Comparison of ENCODE assay signal across 9 cellular contexts in the genomic region with DNA sequence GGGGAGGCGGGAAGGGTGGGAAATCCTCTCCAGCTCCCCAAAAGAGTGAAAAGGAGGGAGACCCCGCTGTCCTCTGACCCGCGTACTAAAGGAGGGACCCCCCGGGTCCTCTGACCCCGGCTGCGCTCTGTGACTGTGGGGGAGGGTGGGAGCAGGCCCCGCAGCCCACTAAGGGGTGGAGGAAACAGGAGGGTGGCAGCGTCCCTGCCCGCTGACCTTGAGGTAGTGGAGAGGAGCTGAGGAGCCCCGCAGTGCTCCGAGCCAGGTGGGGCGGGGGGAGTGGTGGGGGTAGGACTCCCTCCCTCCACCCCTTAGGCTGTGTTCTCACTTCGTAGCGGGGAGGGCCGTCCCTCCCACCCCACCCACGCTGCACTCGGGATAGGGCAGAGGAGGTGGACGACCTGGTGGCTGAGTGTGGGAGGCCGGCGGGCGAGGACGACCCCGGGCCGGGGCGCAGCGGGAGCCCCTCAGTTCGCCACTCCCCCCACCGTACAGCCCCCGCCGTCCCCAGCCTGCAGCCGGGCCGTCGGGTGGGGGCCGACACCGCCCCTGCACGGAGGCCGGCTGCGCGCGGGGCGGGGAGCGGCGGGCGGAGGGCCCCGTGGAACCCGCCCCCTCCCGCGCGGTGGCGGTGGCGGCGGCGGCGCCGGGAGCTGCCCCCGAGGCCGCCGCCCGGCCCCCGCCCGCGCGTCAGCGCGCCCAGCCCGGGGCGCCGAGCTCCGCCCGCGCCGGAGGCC. TPM values are rescaled to one million over a fixed set of nuclear protein-coding genes. Genes with fewer than 3 reads are reported as not detected.
DNase-seq lines count a peak whose midpoint lies in the region; ATAC-seq and TF ChIP-seq lines count a peak whose summit lies in the region.
"Had no signal": no experiment of that assay in that cellular context is flagged by ENCODE, and none has a peak within 500 bp of the region (broad histone marks: within the 10 kb centered on the region; RNA-seq: fewer than 3 reads in every experiment).

A gene (plus strand): TSS at position 707 of the 737 bp plus-strand sequence. CDS start 159 bp downstream, outside the sequence.

- H3K4me1 ChIP-seq in GM23248 (ENCODE audit: insufficient read depth) (no peaks in the 10 kb centered on the region), ascending aorta (peaks cover 3% of the 10 kb centered on the region in 2 donors)

- H4K20me1 ChIP-seq in GM23248 (ENCODE audit: insufficient read depth): no peaks in the 10 kb centered on the region

- H3K4me2 ChIP-seq in GM23248 (ENCODE audit: unreplicated experiment): peak within 1 kb of the TSS; percentile 66

- no peak within 1 kb of the TSS for H2AFZ ChIP-seq in GM23248

- no peaks in the 10 kb centered on the region for H3K9me2 ChIP-seq in GM23248 (ENCODE audit: insufficient read depth)

- H3K27ac ChIP-seq in GM23248 (no peak within 1 kb of the TSS), ascending aorta (peak within 1 kb of the TSS; percentile 80 to 84)

- in situ Hi-C loops in GM23248 (cut with MboI): loop anchor here (25.0 kb wide), 1 partner anchor 133 kb away; no protein-coding TSS in a partner anchor

- DNase-seq in GM23248 (no peak), ascending aorta (ENCODE audit: low spot score in 2 of 2) (no peak), sciatic nerve (ENCODE audit: low spot score) (no peak), NCI-H774 (lab: John Stamatoyannopoulos, UW) (no peak)

- no peak for TF ChIP-seq CTCF in ascending aorta (IDR thresholded peaks at IDR 0.05)

- H3K9me3 ChIP-seq in GM23248 (ENCODE audit: low read depth) (no peaks in the 10 kb centered on the region), ascending aorta (no peaks in the 10 kb centered on the region), iPS-18c (ENCODE audit: control insufficient read depth, insufficient read depth, low read length) (no peaks in the 10 kb centered on the region)

- 12 to 52% methylated on average over 10 to 52 of the region's 73 CpGs for WGBS in GM23248 (ENCODE audit: low coverage in 1 of 2, low lambda C conversion rate in 2 of 2, missing lambda C conversion rate in 2 of 2), 2 experiments

- no peaks in the 10 kb centered on the region for H3F3A ChIP-seq in GM23248 (ENCODE audit: insufficient read depth)

- H3K4me3 ChIP-seq in GM23248 (peak within 1 kb of the TSS; percentile 38), ascending aorta (peak within 1 kb of the TSS; percentile 70 to 80), iPS-18c (ENCODE audit: insufficient read depth, low read depth, low read length) (peak within 1 kb of the TSS; percentile 75)

- intact Hi-C loops in ascending aorta (cut with DNase I) (loop anchor here (2.0 to 10.0 kb wide), 8 partner anchors 97 to 941 kb away; a partner anchor contains a TSS), sciatic nerve (cut with DNase I) (no loop called here)

- H3K9ac ChIP-seq in GM23248: no peak within 1 kb of the TSS

- ATAC-seq in sciatic nerve (peak; percentile 29), HG03432 (IDR thresholded peaks at IDR 0.05; ENCODE audit: unreplicated experiment) (no peak), GM18867 (IDR thresholded peaks at IDR 0.05; ENCODE audit: unreplicated experiment) (no peak), GM19395 (IDR thresholded peaks at IDR 0.05; ENCODE audit: unreplicated experiment) (no peak)

- H3K27me3 ChIP-seq in GM23248 (replicated peaks; ENCODE audit: insufficient read depth): peaks cover 21% of the 10 kb centered on the region
- H3K27me3 ChIP-seq in ascending aorta: no peaks in the 10 kb centered on the region

- no peaks in the 10 kb centered on the region for H3K36me3 ChIP-seq in GM23248 (ENCODE audit: low read depth)
- H3K36me3 ChIP-seq in ascending aorta: no peaks in the 10 kb centered on the region

- H3K79me2 ChIP-seq in GM23248 (ENCODE audit: insufficient read depth): no peaks in the 10 kb centered on the region

RNA-seq across cellular contexts. Expression of the gene that starts here (rescaled TPM):
- total RNA-seq in GM23248 (2014; rRNA removed; shearing (Covaris generic)): not detected in 2 replicates
- 0.11 TPM in 1 of 2 replicates, not detected in the other for polyA plus RNA-seq in GM23248 (2016; fragmentation: Nextera tagmentation; extraction: Ambion mirVana)
- total RNA-seq in ascending aorta: 0.11 TPM
- 10.0 TPM for total RNA-seq in sciatic nerve
- total RNA-seq: activated T-helper 2 cell treated with anti-CD3 and anti-CD28 coated beads, Interferon-gamma antibody, Interleukin-2, Interleukin-4, amounts not matched to agents 10 μg/mL and 5 μg/mL and 100 μg/mL, durations not matched to agents 14 hours and 24 hours and 36 hours had no signal
